In the genomic region with DNA sequence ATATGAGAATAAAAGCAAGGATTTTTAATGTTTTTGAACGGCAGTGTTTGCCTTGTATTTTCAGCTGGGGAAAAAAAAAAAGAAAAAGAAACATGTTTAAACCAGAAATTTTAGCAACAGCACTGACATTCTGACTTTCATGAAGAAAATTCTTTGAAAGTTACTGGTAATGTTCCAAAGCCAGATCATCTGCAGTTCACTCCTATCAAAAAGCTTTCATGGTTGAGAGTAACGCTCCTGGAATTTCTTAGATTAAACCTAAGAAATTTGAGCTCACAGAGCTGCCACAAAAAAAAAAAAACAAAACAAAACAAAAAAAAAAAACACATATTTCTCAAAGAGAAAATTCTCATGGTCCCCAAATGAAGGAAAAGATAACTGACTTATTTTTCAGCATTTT, we compare ENCODE assay signal across 34 cellular contexts. TPM values are rescaled to one million over a fixed set of nuclear protein-coding genes. Genes with fewer than 3 reads are reported as not detected.
DNase-seq lines count a peak whose midpoint lies in the region; TF ChIP-seq lines count a peak whose summit lies in the region.
"Had no signal": no experiment of that assay in that cellular context is flagged by ENCODE, and none has a peak within 500 bp of the region (broad histone marks: within the 10 kb centered on the region; RNA-seq: fewer than 3 reads in every experiment).

No MANE protein-coding gene starts in this region.

- peaks cover 7% of the 10 kb centered on the region for H3K4me1 Mint-ChIP-seq in chondrocyte (ENCODE audit: low read depth)
- H3K4me1 Mint-ChIP-seq: activated CD4-positive, alpha-beta T cell treated with anti-CD3 and anti-CD28 coated beads, Interleukin-2, amount 10 ng/mL, durations not matched to agents 7 days and 5 days; activated naive CD8-positive, alpha-beta T cell treated with anti-CD3 and anti-CD28 coated beads, Interleukin-2, amount 10 ng/mL, durations not matched to agents 7 days and 5 days; CD4-positive, CD25-positive, alpha-beta regulatory T cell; IgD-negative memory B cell; memory B cell; neural crest cell; WTC11 had no signal

- TF ChIP-seq CTCF in choroid plexus epithelial cell (conservative IDR thresholded peaks at IDR 0.05; ENCODE audit: low read depth, low read length) (no peak), chondrocyte (IDR thresholded peaks at IDR 0.05) (no peak)

- H3K9me3 Mint-ChIP-seq in chondrocyte (ENCODE audit: low read depth) = no peaks in the 10 kb centered on the region
- H3K9me3 Mint-ChIP-seq: activated CD4-positive, alpha-beta T cell treated with anti-CD3 and anti-CD28 coated beads, Interleukin-2, amount 10 ng/mL, durations not matched to agents 7 days and 5 days; activated naive CD8-positive, alpha-beta T cell treated with anti-CD3 and anti-CD28 coated beads, Interleukin-2, amount 10 ng/mL, durations not matched to agents 7 days and 5 days; activated T-cell treated with anti-CD3 and anti-CD28 coated beads, Interleukin-2, amount 50 U/mL, for 24 hours; memory B cell; neural crest cell had no signal

- H3K27me3 Mint-ChIP-seq in chondrocyte (ENCODE audit: low read depth) = no peaks in the 10 kb centered on the region
- H3K27me3 Mint-ChIP-seq: activated CD4-positive, alpha-beta T cell treated with anti-CD3 and anti-CD28 coated beads, Interleukin-2, amount 10 ng/mL, durations not matched to agents 7 days and 5 days; activated naive CD8-positive, alpha-beta T cell treated with anti-CD3 and anti-CD28 coated beads, Interleukin-2, amount 10 ng/mL, durations not matched to agents 7 days and 5 days; activated T-cell treated with anti-CD3 and anti-CD28 coated beads, Interleukin-2, amount 50 U/mL, for 24 hours; CD4-positive, CD25-positive, alpha-beta regulatory T cell; IgD-negative memory B cell; memory B cell had no signal

- no peak overlapping the region for H3K4me3 ChIP-seq in choroid plexus epithelial cell (ENCODE audit: low read depth, low read length)
- H3K4me3 ChIP-seq: body of pancreas, GM12878, suprapubic skin, upper lobe of right lung had no signal

- no peak overlapping the region for H3K27ac Mint-ChIP-seq in chondrocyte (ENCODE audit: unreplicated experiment)
- H3K27ac Mint-ChIP-seq: activated CD4-positive, alpha-beta T cell treated with anti-CD3 and anti-CD28 coated beads, Interleukin-2, amount 10 ng/mL, durations not matched to agents 7 days and 5 days; activated naive CD8-positive, alpha-beta T cell treated with anti-CD3 and anti-CD28 coated beads, Interleukin-2, amount 10 ng/mL, durations not matched to agents 7 days and 5 days; activated T-cell treated with anti-CD3 and anti-CD28 coated beads, Interleukin-2, amount 50 U/mL, for 24 hours; CD4-positive, CD25-positive, alpha-beta regulatory T cell; IgD-negative memory B cell; memory B cell; WTC11 had no signal

- H3K36me3 Mint-ChIP-seq in chondrocyte (ENCODE audit: low read depth) = no peaks in the 10 kb centered on the region
- H3K36me3 Mint-ChIP-seq: activated naive CD8-positive, alpha-beta T cell treated with anti-CD3 and anti-CD28 coated beads, Interleukin-2, amount 10 ng/mL, durations not matched to agents 7 days and 5 days; CD4-positive, CD25-positive, alpha-beta regulatory T cell; IgD-negative memory B cell; memory B cell; WTC11 had no signal

- DNase-seq in ELR (ENCODE audit: low read depth) = peak; percentile 4
- DNase-seq in RPMI7951 (ENCODE audit: low read depth) = peak; percentile 35
- peak; percentile 68 for DNase-seq in choroid plexus epithelial cell (ENCODE audit: low read depth)
- peak; percentile 54 for DNase-seq in myocyte (ENCODE audit: low read depth)
- DNase-seq in activated CD4-positive, alpha-beta T cell treated with anti-CD3 and anti-CD28 coated beads, Interleukin-2, amount 50 U/mL, for 1 hour = no peak
- no peak for DNase-seq in activated CD4-positive, CD25-positive, alpha-beta regulatory T cell treated with anti-CD3 and anti-CD28 coated beads, Interleukin-2, amount 50 U/mL, for 72 hours
- no peak for DNase-seq in chondrocyte (ENCODE audit: low spot score)
- DNase-seq in DMS153 (lab: John Stamatoyannopoulos, UW) = no peak
- DNase-seq: activated CD4-positive, alpha-beta T cell treated with anti-CD3 and anti-CD28 coated beads, Interleukin-2, amount 10 ng/mL, durations not matched to agents 7 days and 5 days; activated gamma-delta T cell; activated naive CD8-positive, alpha-beta T cell treated with anti-CD3 and anti-CD28 coated beads, Interleukin-2, amount 10 ng/mL, durations not matched to agents 7 days and 5 days; activated T-cell treated with anti-CD3 and anti-CD28 coated beads, Interleukin-2, amount 50 U/mL, for 24 hours; AML-193; body of pancreas; CD4-positive, CD25-positive, alpha-beta regulatory T cell; H7; hypothalamus; NCI-H1092 treated with DMSO at 0.1 percent for 48 hours; NCI-H1694 treated with DMSO at 0.1 percent for 48 hours; NCI-H82; retina; RPMI8226; small intestine; stimulated activated naive CD4-positive, alpha-beta T cell; upper lobe of right lung had no signal

- no peak overlapping the region for H3K4me3 Mint-ChIP-seq in chondrocyte (ENCODE audit: unreplicated experiment)
- H3K4me3 Mint-ChIP-seq: activated CD4-positive, alpha-beta T cell treated with anti-CD3 and anti-CD28 coated beads, Interleukin-2, amount 10 ng/mL, durations not matched to agents 7 days and 5 days; activated naive CD8-positive, alpha-beta T cell treated with anti-CD3 and anti-CD28 coated beads, Interleukin-2, amount 10 ng/mL, durations not matched to agents 7 days and 5 days; activated T-cell treated with anti-CD3 and anti-CD28 coated beads, Interleukin-2, amount 50 U/mL, for 24 hours; CD4-positive, CD25-positive, alpha-beta regulatory T cell; IgD-negative memory B cell; memory B cell; neural crest cell; WTC11 had no signal

RNA-seq across cellular contexts. Expression of a gene that starts 37.0 kb away (rescaled TPM):
- total RNA-seq in RPMI7951 (2014; rRNA removed; shearing (Covaris generic)) = not detected in 2 replicates
- total RNA-seq in myocyte = not detected in 2 replicates
- not detected for polyA plus RNA-seq in myocyte (2012)
- not detected in 3 replicates for total RNA-seq in chondrocyte
- total RNA-seq: activated CD4-positive, alpha-beta T cell treated with anti-CD3 and anti-CD28 coated beads, Interleukin-2, amount 10 ng/mL, durations not matched to agents 7 days and 5 days; activated naive CD8-positive, alpha-beta T cell treated with anti-CD3 and anti-CD28 coated beads, Interleukin-2, amount 10 ng/mL, durations not matched to agents 7 days and 5 days; body of pancreas; CD4-positive, CD25-positive, alpha-beta regulatory T cell; glomerular endothelial cell; GM12878; H7; NCI-H460; neural crest cell; SK-MEL-5; suprapubic skin; upper lobe of right lung; WTC11 had no signal
- polyA plus RNA-seq: CD4-positive, CD25-positive, alpha-beta regulatory T cell; GM12878; IgD-negative memory B cell; small intestine had no signal

Comparison
In these comparisons a context has a peak if more than half of its experiments do, and no peak if none do; other contexts are left out.
1. DNase-seq: peak in ELR (single experiment), RPMI7951 (single experiment), choroid plexus epithelial cell (single experiment) and myocyte (single experiment); none in activated CD4-positive, alpha-beta T cell treated with anti-CD3 and anti-CD28 coated beads, Interleukin-2, amount 50 U/mL, for 1 hour (single experiment), activated CD4-positive, CD25-positive, alpha-beta regulatory T cell treated with anti-CD3 and anti-CD28 coated beads, Interleukin-2, amount 50 U/mL, for 72 hours (single experiment), chondrocyte (single experiment) and DMS153 (single experiment).